Comparison of ENCODE assay signal across 9 cellular contexts in genomic region chr18:32974421-32975165, GRCh38.
DNase-seq lines count a peak whose midpoint lies in the region; ATAC-seq and TF ChIP-seq lines count a peak whose summit lies in the region.
"Had no signal": no experiment of that assay in that cellular context is flagged by ENCODE, and none has a peak within 500 bp of the region (broad histone marks: within the 10 kb centered on the region; RNA-seq: fewer than 3 reads in every experiment).

No MANE protein-coding gene starts in this region.

- ATAC-seq in GM18861 (IDR thresholded peaks at IDR 0.05; ENCODE audit: unreplicated experiment) (peak; percentile 81), HG02678 (IDR thresholded peaks at IDR 0.05; ENCODE audit: unreplicated experiment) (peak; percentile 91), esophagus mucosa (no peak)

- H3K36me3 ChIP-seq in tibial artery = no peaks in the 10 kb centered on the region

- H3K4me1 ChIP-seq in tibial artery = no peaks in the 10 kb centered on the region

- intact Hi-C loops in tibial artery (cut with DNase I; ENCODE audit: low total_unique reads) = no loop called here

- peaks cover 0 to 4% (median 0%) of the 10 kb centered on the region in 3 donors for H3K9me3 ChIP-seq in tibial artery

- no peaks in the 10 kb centered on the region for H3K4me1 Mint-ChIP-seq in immature natural killer cell
- H3K4me1 Mint-ChIP-seq: activated naive CD8-positive, alpha-beta T cell treated with anti-CD3 and anti-CD28 coated beads for 36 hours had no signal

- H3K36me3 Mint-ChIP-seq in immature natural killer cell = peaks cover 0 to under 1% (median 0%) of the 10 kb centered on the region in 3 donors
- H3K36me3 Mint-ChIP-seq: activated naive CD8-positive, alpha-beta T cell treated with anti-CD3 and anti-CD28 coated beads for 36 hours had no signal

- DNase-seq in NAMALWA (ENCODE audit: low spot score) (peak; percentile 53), left kidney (ENCODE audit: low read depth, low spot score) (peak; percentile 89), tibial artery (no peak), immature natural killer cell (no peak), erythroblast (lab: John Stamatoyannopoulos, UW) (no peak)
- DNase-seq: activated naive CD8-positive, alpha-beta T cell treated with anti-CD3 and anti-CD28 coated beads for 36 hours had no signal

- H3K27me3 ChIP-seq in tibial artery = no peaks in the 10 kb centered on the region

- H3K4me3 Mint-ChIP-seq in immature natural killer cell = no peak overlapping the region
- H3K4me3 Mint-ChIP-seq: activated naive CD8-positive, alpha-beta T cell treated with anti-CD3 and anti-CD28 coated beads for 36 hours had no signal

- H3K27ac ChIP-seq in tibial artery = no peak overlapping the region

- no peaks in the 10 kb centered on the region for H3K27me3 Mint-ChIP-seq in immature natural killer cell (ENCODE audit: low read depth in 3 of 3)
- H3K27me3 Mint-ChIP-seq: activated naive CD8-positive, alpha-beta T cell treated with anti-CD3 and anti-CD28 coated beads for 36 hours had no signal

- H3K27ac Mint-ChIP-seq in immature natural killer cell = no peak overlapping the region
- H3K27ac Mint-ChIP-seq: activated naive CD8-positive, alpha-beta T cell treated with anti-CD3 and anti-CD28 coated beads for 36 hours had no signal

- TF ChIP-seq CTCF in tibial artery (IDR thresholded peaks at IDR 0.05) = no peak

- no peak for TF ChIP-seq POLR2A in erythroblast (IDR thresholded peaks at IDR 0.05; ENCODE audit: low read length)

- H3K4me3 ChIP-seq in tibial artery = no peak overlapping the region

- H3K9me3 Mint-ChIP-seq in immature natural killer cell = peaks cover 7 to 29% (median 14%) of the 10 kb centered on the region in 6 donors
- H3K9me3 Mint-ChIP-seq: activated naive CD8-positive, alpha-beta T cell treated with anti-CD3 and anti-CD28 coated beads for 36 hours had no signal

Comparison
In these comparisons a context has a peak if more than half of its experiments do, and no peak if none do; other contexts are left out.
1. DNase-seq: peak in NAMALWA (single experiment) and left kidney (single experiment); none in tibial artery (0 of 2), immature natural killer cell (0 of 3) and erythroblast (0 of 2).